ENCODE assay signal across 35 cellular contexts in genomic region chr12:131422744-131423143, GRCh38.
"Had no signal": no experiment of that assay in that cellular context is flagged by ENCODE, and none has a peak within 500 bp of the region (broad histone marks: within the 10 kb centered on the region; RNA-seq: fewer than 3 reads in every experiment).

No MANE protein-coding gene starts in this region.

- H3K9me3 ChIP-seq: Peyer's patch, SJSA1 had no signal

- H3K27ac ChIP-seq: brain microvascular endothelial cell, Peyer's patch, SJSA1 had no signal

- H3K36me3 ChIP-seq: brain microvascular endothelial cell, Peyer's patch, SJSA1 had no signal

- H3K4me3 Mint-ChIP-seq: activated CD4-positive, alpha-beta memory T cell treated with anti-CD3 and anti-CD28 coated beads for 36 hours; activated CD4-positive, alpha-beta T cell treated with anti-CD3 and anti-CD28 coated beads for 36 hours; activated CD4-positive, alpha-beta T cell treated with anti-CD3 and anti-CD28 coated beads, Interleukin-2, amount 10 ng/mL, durations not matched to agents 7 days and 5 days; activated CD8-positive, alpha-beta memory T cell treated with anti-CD3 and anti-CD28 coated beads, Interleukin-2, amount 10 ng/mL, durations not matched to agents 7 days and 5 days; activated naive CD4-positive, alpha-beta T cell treated with anti-CD3 and anti-CD28 coated beads, Interleukin-2, amount 10 ng/mL, durations not matched to agents 7 days and 5 days; activated naive CD8-positive, alpha-beta T cell; activated naive CD8-positive, alpha-beta T cell treated with anti-CD3 and anti-CD28 coated beads, Interleukin-2, amount 50 U/mL, for 24 hours had no signal

- H3K4me3 ChIP-seq: Peyer's patch, SJSA1 had no signal

- H3K4me1 ChIP-seq: Peyer's patch, SJSA1 had no signal

- H3K36me3 Mint-ChIP-seq: activated CD8-positive, alpha-beta memory T cell treated with anti-CD3 and anti-CD28 coated beads, Interleukin-2, amount 10 ng/mL, durations not matched to agents 7 days and 5 days; activated naive CD4-positive, alpha-beta T cell treated with anti-CD3 and anti-CD28 coated beads, Interleukin-2, amount 10 ng/mL, durations not matched to agents 7 days and 5 days; activated naive CD8-positive, alpha-beta T cell had no signal

- H3K4me1 Mint-ChIP-seq: activated CD4-positive, alpha-beta T cell treated with anti-CD3 and anti-CD28 coated beads for 36 hours; activated CD4-positive, alpha-beta T cell treated with anti-CD3 and anti-CD28 coated beads, Interleukin-2, amount 10 ng/mL, durations not matched to agents 7 days and 5 days; activated CD8-positive, alpha-beta memory T cell treated with anti-CD3 and anti-CD28 coated beads, Interleukin-2, amount 10 ng/mL, durations not matched to agents 7 days and 5 days; activated naive CD4-positive, alpha-beta T cell treated with anti-CD3 and anti-CD28 coated beads, Interleukin-2, amount 10 ng/mL, durations not matched to agents 7 days and 5 days; activated naive CD8-positive, alpha-beta T cell treated with anti-CD3 and anti-CD28 coated beads, Interleukin-2, amount 50 U/mL, for 24 hours had no signal

- DNase-seq: activated CD4-positive, alpha-beta memory T cell treated with anti-CD3 and anti-CD28 coated beads for 36 hours; activated CD4-positive, alpha-beta T cell treated with anti-CD3 and anti-CD28 coated beads for 36 hours; activated CD4-positive, alpha-beta T cell treated with anti-CD3 and anti-CD28 coated beads, Interleukin-2, amount 10 ng/mL, durations not matched to agents 7 days and 5 days; activated CD8-positive, alpha-beta memory T cell treated with anti-CD3 and anti-CD28 coated beads for 24 hours; activated CD8-positive, alpha-beta memory T cell treated with anti-CD3 and anti-CD28 coated beads, Interleukin-2, amount 10 ng/mL, durations not matched to agents 7 days and 5 days; activated CD8-positive, alpha-beta memory T cell treated with anti-CD3 and anti-CD28 coated beads, Interleukin-2, amount 50 U/mL, for 48 hours; activated effector memory CD4-positive, alpha-beta T cell treated with Interleukin-2 at 50 U/mL for 16 hours; activated naive CD4-positive, alpha-beta T cell treated with anti-CD3 and anti-CD28 coated beads, Interleukin-2, amount 10 ng/mL, durations not matched to agents 7 days and 5 days; activated naive CD8-positive, alpha-beta T cell treated with anti-CD3 and anti-CD28 coated beads, Interleukin-2, amount 50 U/mL, for 24 hours; activated T-cell treated with anti-CD3 and anti-CD28 coated beads, Interleukin-2, amount 50 U/mL, for 48 hours; anterior cingulate cortex; brain microvascular endothelial cell; central memory CD4-positive, alpha-beta T cell; Kasumi-1; KBM-7; MM.1S; NCI-H1092 treated with DMSO at 0.1 percent for 48 hours; NCI-H1417; NCI-H146; NCI-H187; NCI-H2029 treated with DMSO at 0.1 percent for 48 hours; NCI-H2107; NCI-H2171; NCI-H510A; NCI-H526; NCI-H748 treated with DMSO at 0.1 percent for 48 hours; NK-92 treated with Interleukin-12 subunit alpha and Interleukin-12 subunit beta, amount 100 ng/mL, for 24 hours; PC-3; Peyer's patch; RPMI8226; SHP77 treated with DMSO at 0.1 percent for 48 hours; T1000 had no signal

- H3K27me3 ChIP-seq: brain microvascular endothelial cell, Peyer's patch, SJSA1 had no signal

- H3K27ac Mint-ChIP-seq: activated CD4-positive, alpha-beta memory T cell treated with anti-CD3 and anti-CD28 coated beads for 36 hours; activated CD4-positive, alpha-beta T cell treated with anti-CD3 and anti-CD28 coated beads for 36 hours; activated CD4-positive, alpha-beta T cell treated with anti-CD3 and anti-CD28 coated beads, Interleukin-2, amount 10 ng/mL, durations not matched to agents 7 days and 5 days; activated CD8-positive, alpha-beta memory T cell treated with anti-CD3 and anti-CD28 coated beads, Interleukin-2, amount 10 ng/mL, durations not matched to agents 7 days and 5 days; activated naive CD4-positive, alpha-beta T cell treated with anti-CD3 and anti-CD28 coated beads, Interleukin-2, amount 10 ng/mL, durations not matched to agents 7 days and 5 days; activated naive CD8-positive, alpha-beta T cell; activated naive CD8-positive, alpha-beta T cell treated with anti-CD3 and anti-CD28 coated beads, Interleukin-2, amount 50 U/mL, for 24 hours had no signal

- ATAC-seq: activated CD4-positive, alpha-beta T cell treated with anti-CD3 and anti-CD28 coated beads for 36 hours; activated CD4-positive, CD25-positive, alpha-beta regulatory T cell treated with anti-CD3 and anti-CD28 coated beads, Interleukin-2, amount 50 U/mL, for 24 hours; activated CD8-positive, alpha-beta memory T cell treated with anti-CD3 and anti-CD28 coated beads, Interleukin-2, amount 10 ng/mL, durations not matched to agents 7 days and 5 days; activated naive CD8-positive, alpha-beta T cell treated with anti-CD3 and anti-CD28 coated beads, Interleukin-2, amount 50 U/mL, for 24 hours; PC-3 had no signal
